In the genomic region with DNA sequence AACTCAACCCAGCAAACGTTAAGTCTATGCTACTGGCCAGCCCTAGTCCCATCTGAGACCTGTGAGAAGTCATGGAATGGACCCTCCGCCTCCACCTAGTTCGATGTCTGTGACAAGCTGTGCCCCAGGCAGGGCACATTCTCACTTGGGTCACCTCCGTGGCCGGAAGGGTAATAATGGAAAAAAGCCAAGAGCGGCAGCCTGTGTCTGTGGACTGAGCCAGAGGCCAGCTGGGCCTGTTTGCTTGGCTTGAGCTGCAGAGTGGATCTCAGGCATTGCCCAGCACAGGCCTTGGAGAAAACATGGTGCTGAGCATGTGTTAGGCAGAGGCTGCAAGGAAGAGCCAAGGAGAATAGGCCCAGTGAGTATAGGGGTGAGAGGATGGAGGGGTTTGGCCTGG, we compare ENCODE assay signal across 30 cellular contexts.
"Had no signal": no experiment of that assay in that cellular context is flagged by ENCODE, and none has a peak within 500 bp of the region (broad histone marks: within the 10 kb centered on the region; RNA-seq: fewer than 3 reads in every experiment).

No MANE protein-coding gene starts in this region.

- H3K9me3 ChIP-seq: SJCRH30 had no signal

- H3K4me1 ChIP-seq: Peyer's patch, SJCRH30 had no signal

- H3K27ac ChIP-seq: brain microvascular endothelial cell, Peyer's patch, RWPE1, SJCRH30, SK-N-MC had no signal

- H3K36me3 ChIP-seq: brain microvascular endothelial cell, Peyer's patch, SJCRH30 had no signal

- ATAC-seq: activated CD8-positive, alpha-beta T cell treated with anti-CD3 and anti-CD28 coated beads for 36 hours; activated T-cell treated with anti-CD3 and anti-CD28 coated beads, Interleukin-2, amount 50 U/mL, for 72 hours; activated T-helper 17 cell treated with anti-CD3 and anti-CD28 coated beads, Interleukin-2, amount 50 U/mL, for 72 hours; PC-3 had no signal

- DNase-seq: activated CD4-positive, alpha-beta T cell treated with anti-CD3 and anti-CD28 coated beads, Interleukin-2, amount 10 ng/mL, durations not matched to agents 24 days and 14 days; activated CD4-positive, alpha-beta T cell treated with anti-CD3 and anti-CD28 coated beads, Interleukin-2, amount 50 U/mL, for 4 hours; activated CD8-positive, alpha-beta T cell treated with anti-CD3 and anti-CD28 coated beads for 36 hours; activated effector memory CD4-positive, alpha-beta T cell treated with anti-CD3 and anti-CD28 coated beads, Interleukin-2, amount 50 U/mL, for 16 hours; activated naive CD4-positive, alpha-beta T cell; activated naive CD4-positive, alpha-beta T cell treated with anti-CD3 and anti-CD28 coated beads, Interleukin-2, amount 50 U/mL, for 16 hours; activated naive CD8-positive, alpha-beta T cell treated with anti-CD3 and anti-CD28 coated beads for 36 hours; activated T-cell treated with anti-CD3 and anti-CD28 coated beads, Interleukin-2, amount 50 U/mL, for 1 hour; activated T-cell treated with anti-CD3 and anti-CD28 coated beads, Interleukin-2, amount 50 U/mL, for 72 hours; amniotic stem cell; aorta; brain microvascular endothelial cell; Karpas-422; KBM-7; NCI-H1048; NCI-H1105 treated with DMSO at 0.1 percent for 48 hours; NCI-H1436; NCI-H1694; NCI-H2029; NCI-H510A; NCI-H526; NCI-H748 treated with DMSO at 0.1 percent for 48 hours; NK-92 treated with Interleukin-12 subunit alpha and Interleukin-12 subunit beta, amount 100 ng/mL, for 24 hours; PC-3; Peyer's patch; SHP77; SJCRH30 had no signal

- H3K27me3 ChIP-seq: brain microvascular endothelial cell, Peyer's patch, SJCRH30 had no signal

- H3K4me3 ChIP-seq: Peyer's patch, SJCRH30, SK-N-MC had no signal
